In genomic region chr1:23483327-23484252, GRCh38 we compare ENCODE assay signal across 8 cellular contexts. TPM values are rescaled to one million over a fixed set of nuclear protein-coding genes. Genes with fewer than 3 reads are reported as not detected.
DNase-seq lines count a peak whose midpoint lies in the region; ATAC-seq and TF ChIP-seq lines count a peak whose summit lies in the region.

Gene ASAP3 (minus strand): TSS chr1:23484179. CDS start chr1:23484133, 46 bp downstream.

- peaks cover 0 to 3% of the 10 kb centered on the region in 2 donors for H3K36me3 Mint-ChIP-seq in CD4-positive, alpha-beta memory T cell
- no peaks in the 10 kb centered on the region for H3K36me3 Mint-ChIP-seq in activated CD4-positive, alpha-beta memory T cell treated with anti-CD3 and anti-CD28 coated beads, Interleukin-2, amount 10 ng/mL, durations not matched to agents 7 days and 5 days (ENCODE audit: low read depth)
- H3K36me3 Mint-ChIP-seq in natural killer cell, result no peaks in the 10 kb centered on the region

- peak within 1 kb of the TSS; percentile 23 to 64 for H3K4me3 ChIP-seq in CD4-positive, alpha-beta memory T cell (ENCODE audit: low read length in 2 of 2)
- H3K4me3 ChIP-seq in fibroblast of pulmonary artery (replicated peaks; ENCODE audit: low read depth, low read length), result peak within 1 kb of the TSS; percentile 83

- no peaks in the 10 kb centered on the region for H3K9me3 ChIP-seq in CD4-positive, alpha-beta memory T cell (ENCODE audit: control insufficient read depth in 1 of 2, low read length in 2 of 2)

- intact Hi-C loops in CD4-positive, alpha-beta memory T cell (cut with micrococcal nuclease), result loop anchor here (1.0 to 2.0 kb wide), 3 partner anchors 48 to 115 kb away; partner anchors contain the start of genes E2F2 and TCEA3
- intact Hi-C loops in natural killer cell (cut with micrococcal nuclease), result no loop called here

- H3K27me3 ChIP-seq in CD4-positive, alpha-beta memory T cell (ENCODE audit: insufficient read depth, low read length), result no peaks in the 10 kb centered on the region

- peak within 1 kb of the TSS; percentile 87 to 94 (median 90) for H3K4me3 Mint-ChIP-seq in CD4-positive, alpha-beta memory T cell
- H3K4me3 Mint-ChIP-seq in activated CD4-positive, alpha-beta memory T cell treated with anti-CD3 and anti-CD28 coated beads, Interleukin-2, amount 10 ng/mL, durations not matched to agents 7 days and 5 days, result peak within 1 kb of the TSS; percentile 77
- H3K4me3 Mint-ChIP-seq in natural killer cell, result peak within 1 kb of the TSS; percentile 88

- no peaks in the 10 kb centered on the region for H3K9me3 Mint-ChIP-seq in CD4-positive, alpha-beta memory T cell
- H3K9me3 Mint-ChIP-seq in activated CD4-positive, alpha-beta memory T cell treated with anti-CD3 and anti-CD28 coated beads, Interleukin-2, amount 10 ng/mL, durations not matched to agents 7 days and 5 days, result no peaks in the 10 kb centered on the region
- H3K9me3 Mint-ChIP-seq in natural killer cell, result no peaks in the 10 kb centered on the region

- CTCF ChIA-PET in CD4-positive, alpha-beta memory T cell (lab: Charles Lee; ENCODE audit: partially characterized antibody), result interaction anchor here (0.6 to 5.3 kb wide), 7 partner anchors 13 to 154 kb away, joined by 3 to 58 read pairs (median 3); no protein-coding TSS in a partner anchor
- CTCF ChIA-PET in activated CD4-positive, alpha-beta memory T cell treated with anti-CD3 and anti-CD28 coated beads, Interleukin-2, amount 10 ng/mL, durations not matched to agents 7 days and 5 days (lab: Charles Lee), result interaction anchor here (0.6 to 5.1 kb wide), 9 partner anchors 9 to 263 kb away, joined by 3 to 53 read pairs (median 5); no protein-coding TSS in a partner anchor

- DNase-seq in CD4-positive, alpha-beta memory T cell, result peak in 2 of 5 donors; percentile 12 to 44
- DNase-seq in activated CD4-positive, alpha-beta memory T cell treated with anti-CD3 and anti-CD28 coated beads, Interleukin-2, amount 10 ng/mL, durations not matched to agents 7 days and 5 days, result no peak
- DNase-seq in fibroblast of pulmonary artery (ENCODE audit: low read depth) (peak; percentile 63), natural killer cell (no peak), amniotic stem cell (lab: John Stamatoyannopoulos, UW) (no peak)

- peak; percentile 7 for TF ChIP-seq CTCF in fibroblast of pulmonary artery (IDR thresholded peaks at IDR 0.05; ENCODE audit: low read length, missing control alignments)
- TF ChIP-seq CTCF in natural killer cell (IDR thresholded peaks at IDR 0.05), result no peak

- ATAC-seq in HG03135 (IDR thresholded peaks at IDR 0.05; ENCODE audit: unreplicated experiment) (peak; percentile 43), natural killer cell (peak; percentile 51 to 66 (median 60)), HG03095 (IDR thresholded peaks at IDR 0.05; ENCODE audit: unreplicated experiment) (no peak), HG02981 (IDR thresholded peaks at IDR 0.05; ENCODE audit: unreplicated experiment) (no peak)

- no peaks in the 10 kb centered on the region for H3K36me3 ChIP-seq in CD4-positive, alpha-beta memory T cell (ENCODE audit: insufficient read depth, low read length)

- H3K27me3 Mint-ChIP-seq in CD4-positive, alpha-beta memory T cell, result peaks cover 3 to 6% of the 10 kb centered on the region in 2 donors
- H3K27me3 Mint-ChIP-seq in activated CD4-positive, alpha-beta memory T cell treated with anti-CD3 and anti-CD28 coated beads, Interleukin-2, amount 10 ng/mL, durations not matched to agents 7 days and 5 days, result peaks cover 65% of the 10 kb centered on the region
- peaks cover 23 to 28% of the 10 kb centered on the region in 2 donors for H3K27me3 Mint-ChIP-seq in natural killer cell (ENCODE audit: low read depth in 2 of 2)

- peaks cover 15% of the 10 kb centered on the region for H3K4me1 ChIP-seq in CD4-positive, alpha-beta memory T cell (ENCODE audit: insufficient read depth, low read length)

- peaks cover 11 to 20% (median 16%) of the 10 kb centered on the region in 4 donors for H3K4me1 Mint-ChIP-seq in CD4-positive, alpha-beta memory T cell
- peaks cover 26% of the 10 kb centered on the region for H3K4me1 Mint-ChIP-seq in activated CD4-positive, alpha-beta memory T cell treated with anti-CD3 and anti-CD28 coated beads, Interleukin-2, amount 10 ng/mL, durations not matched to agents 7 days and 5 days
- H3K4me1 Mint-ChIP-seq in natural killer cell, result peaks cover 13 to 18% of the 10 kb centered on the region in 2 donors

- peak within 1 kb of the TSS in 6 of 7 donors; percentile 79 to 95 (median 88) for H3K27ac Mint-ChIP-seq in CD4-positive, alpha-beta memory T cell
- peak within 1 kb of the TSS; percentile 31 for H3K27ac Mint-ChIP-seq in activated CD4-positive, alpha-beta memory T cell treated with anti-CD3 and anti-CD28 coated beads, Interleukin-2, amount 10 ng/mL, durations not matched to agents 7 days and 5 days
- H3K27ac Mint-ChIP-seq in natural killer cell, result peak within 1 kb of the TSS in 1 of 2 donors; percentile 83

- peak within 1 kb of the TSS; percentile 35 for H3K27ac ChIP-seq in CD4-positive, alpha-beta memory T cell (ENCODE audit: low read depth, low read length)

- POLR2A ChIA-PET in CD4-positive, alpha-beta memory T cell (lab: Charles Lee; ENCODE audit: partially characterized antibody), result interaction anchor here (0.7 to 4.1 kb wide), 13 partner anchors 12 to 153 kb away, joined by 3 to 28 read pairs (median 6); partner anchors contain the start of genes E2F2 and HNRNPR
- POLR2A ChIA-PET in activated CD4-positive, alpha-beta memory T cell treated with anti-CD3 and anti-CD28 coated beads, Interleukin-2, amount 10 ng/mL, durations not matched to agents 7 days and 5 days (lab: Charles Lee), result interaction anchor here (0.8 to 2.8 kb wide), 6 partner anchors 13 to 115 kb away, joined by 3 to 12 read pairs (median 4); partner anchors contain the start of gene ID3

RNA-seq across cellular contexts. Expression of gene ASAP3, which starts in this region (rescaled TPM):
- total RNA-seq in CD4-positive, alpha-beta memory T cell, result 1 to 10 TPM; 1.2 to 1.4 TPM
- polyA plus RNA-seq in CD4-positive, alpha-beta memory T cell, result 1 to 10 TPM in 1 of 2 donors, under 1 TPM in 1; 0.73 to 1.4 TPM
- total RNA-seq in activated CD4-positive, alpha-beta memory T cell treated with anti-CD3 and anti-CD28 coated beads, Interleukin-2, amount 10 ng/mL, durations not matched to agents 7 days and 5 days, result under 1 TPM; 0.43 to 0.63 TPM
- total RNA-seq in natural killer cell, result under 1 TPM; 0.25 to 0.70 (median 0.59) TPM

Comparison
In these comparisons a context has a peak if more than half of its experiments do, and no peak if none do; other contexts are left out.
1. Peak in ATAC-seq in natural killer cell; RNA of the gene not detected or under 1 TPM.